8 cellular contexts compared by ENCODE assay signal in genomic region chr9:77977210-77977611, GRCh38. TPM values are rescaled to one million over a fixed set of nuclear protein-coding genes. Genes with fewer than 3 reads are reported as not detected.
DNase-seq lines count a peak whose midpoint lies in the region; ATAC-seq and TF ChIP-seq lines count a peak whose summit lies in the region.

No MANE protein-coding gene starts in this region.

- H3K4me1 Mint-ChIP-seq in activated T-cell treated with anti-CD3 and anti-CD28 coated beads, Interleukin-2, amount 50 U/mL, for 4 hours (ENCODE audit: low read depth): peaks cover 55% of the 10 kb centered on the region
- peaks cover 35 to 41% of the 10 kb centered on the region in 2 donors for H3K4me1 Mint-ChIP-seq in natural killer cell treated with Interleukin-12 subunit alpha and Interleukin-12 subunit beta and Interleukin-15 and Interleukin-18, amount 100 ng/mL, for 72 hours (ENCODE audit: low read depth in 2 of 2)

- no peaks in the 10 kb centered on the region for H3K36me3 Mint-ChIP-seq in activated T-cell treated with anti-CD3 and anti-CD28 coated beads, Interleukin-2, amount 50 U/mL, for 4 hours (ENCODE audit: insufficient read depth)
- H3K36me3 Mint-ChIP-seq in natural killer cell treated with Interleukin-12 subunit alpha and Interleukin-12 subunit beta and Interleukin-15 and Interleukin-18, amount 100 ng/mL, for 72 hours: no peaks in the 10 kb centered on the region

- H3K9me3 Mint-ChIP-seq in activated T-cell treated with anti-CD3 and anti-CD28 coated beads, Interleukin-2, amount 50 U/mL, for 4 hours: no peaks in the 10 kb centered on the region
- no peaks in the 10 kb centered on the region for H3K9me3 Mint-ChIP-seq in natural killer cell treated with Interleukin-12 subunit alpha and Interleukin-12 subunit beta and Interleukin-15 and Interleukin-18, amount 100 ng/mL, for 72 hours

- DNase-seq in NCI-H1417 (lab: John Stamatoyannopoulos, UW) (peak in 2 of 3 experiments; percentile 2 to 35), NCI-H1417 treated with DMSO at 0.1 percent for 48 hours (lab: John Stamatoyannopoulos, UW) (no peak), NCI-H748 (lab: John Stamatoyannopoulos, UW; ENCODE audit: unreplicated experiment) (peak; percentile 47), fibroblast of gingiva (ENCODE audit: low read depth) (peak; percentile 75), upper lobe of right lung (no peak)
- peak; percentile 34 for DNase-seq in activated T-cell treated with anti-CD3 and anti-CD28 coated beads, Interleukin-2, amount 50 U/mL, for 4 hours
- no peak for DNase-seq in natural killer cell treated with Interleukin-12 subunit alpha and Interleukin-12 subunit beta and Interleukin-15 and Interleukin-18, amount 100 ng/mL, for 72 hours (ENCODE audit: low spot score)

- no peaks in the 10 kb centered on the region for H3K9me3 ChIP-seq in upper lobe of right lung

- no peaks in the 10 kb centered on the region for H3K36me3 ChIP-seq in upper lobe of right lung

- no peak overlapping the region for H3K4me3 Mint-ChIP-seq in activated T-cell treated with anti-CD3 and anti-CD28 coated beads, Interleukin-2, amount 50 U/mL, for 4 hours
- peak overlapping the region; percentile 71 for H3K4me3 Mint-ChIP-seq in natural killer cell treated with Interleukin-12 subunit alpha and Interleukin-12 subunit beta and Interleukin-15 and Interleukin-18, amount 100 ng/mL, for 72 hours

- TF ChIP-seq CTCF in upper lobe of right lung (IDR thresholded peaks at IDR 0.05): peak; percentile 53

- intact Hi-C loops in upper lobe of right lung (cut with DNase I): loop anchor here (10.0 kb wide), 1 partner anchor 48 kb away; no protein-coding TSS in a partner anchor

- peak overlapping the region; percentile 58 for H3K27ac ChIP-seq in upper lobe of right lung

- H3K27me3 Mint-ChIP-seq in activated T-cell treated with anti-CD3 and anti-CD28 coated beads, Interleukin-2, amount 50 U/mL, for 4 hours (ENCODE audit: low read depth): no peaks in the 10 kb centered on the region
- no peaks in the 10 kb centered on the region for H3K27me3 Mint-ChIP-seq in natural killer cell treated with Interleukin-12 subunit alpha and Interleukin-12 subunit beta and Interleukin-15 and Interleukin-18, amount 100 ng/mL, for 72 hours

- H3K27me3 ChIP-seq in upper lobe of right lung: no peaks in the 10 kb centered on the region

- no peak overlapping the region for H3K4me3 ChIP-seq in upper lobe of right lung

- H3K4me1 ChIP-seq in upper lobe of right lung: peaks cover 44% of the 10 kb centered on the region

- no peak for ATAC-seq in activated T-cell treated with anti-CD3 and anti-CD28 coated beads, Interleukin-2, amount 50 U/mL, for 4 hours
- peak; percentile 15 to 64 for ATAC-seq in natural killer cell treated with Interleukin-12 subunit alpha and Interleukin-12 subunit beta and Interleukin-15 and Interleukin-18, amount 100 ng/mL, for 72 hours
- ATAC-seq in upper lobe of right lung (peak; percentile 87), GM18498 (IDR thresholded peaks at IDR 0.05; ENCODE audit: unreplicated experiment) (no peak)

- peak overlapping the region; percentile 88 to 92 for H3K27ac Mint-ChIP-seq in natural killer cell treated with Interleukin-12 subunit alpha and Interleukin-12 subunit beta and Interleukin-15 and Interleukin-18, amount 100 ng/mL, for 72 hours

RNA-seq across cellular contexts. Expression of gene GNAQ, which starts 54.4 kb away (rescaled TPM):
- 10 to 100 TPM; 18.2 to 20.1 (median 18.9) TPM for total RNA-seq in activated T-cell treated with anti-CD3 and anti-CD28 coated beads, Interleukin-2, amount 50 U/mL, for 4 hours
- total RNA-seq in natural killer cell treated with Interleukin-12 subunit alpha and Interleukin-12 subunit beta and Interleukin-15 and Interleukin-18, amount 100 ng/mL, for 72 hours: 10 to 100 TPM; 21.1 to 39.4 TPM
- 132 TPM for total RNA-seq in upper lobe of right lung

Comparison
In these comparisons a context has a peak if more than half of its experiments do, and no peak if none do; other contexts are left out.
1. DNase-seq: peak in NCI-H1417 (2 of 3), NCI-H748 (single experiment), activated T-cell treated with anti-CD3 and anti-CD28 coated beads, Interleukin-2, amount 50 U/mL, for 4 hours (single experiment) and fibroblast of gingiva (single experiment); none in NCI-H1417 treated with DMSO at 0.1 percent for 48 hours (single experiment), natural killer cell treated with Interleukin-12 subunit alpha and Interleukin-12 subunit beta and Interleukin-15 and Interleukin-18, amount 100 ng/mL, for 72 hours (single experiment) and upper lobe of right lung (single experiment).
2. ATAC-seq: peak in natural killer cell treated with Interleukin-12 subunit alpha and Interleukin-12 subunit beta and Interleukin-15 and Interleukin-18, amount 100 ng/mL, for 72 hours (2 of 2) and upper lobe of right lung (single experiment); none in activated T-cell treated with anti-CD3 and anti-CD28 coated beads, Interleukin-2, amount 50 U/mL, for 4 hours (0 of 2) and GM18498 (single experiment).